9 cellular contexts compared by ENCODE assay signal in the genomic region with DNA sequence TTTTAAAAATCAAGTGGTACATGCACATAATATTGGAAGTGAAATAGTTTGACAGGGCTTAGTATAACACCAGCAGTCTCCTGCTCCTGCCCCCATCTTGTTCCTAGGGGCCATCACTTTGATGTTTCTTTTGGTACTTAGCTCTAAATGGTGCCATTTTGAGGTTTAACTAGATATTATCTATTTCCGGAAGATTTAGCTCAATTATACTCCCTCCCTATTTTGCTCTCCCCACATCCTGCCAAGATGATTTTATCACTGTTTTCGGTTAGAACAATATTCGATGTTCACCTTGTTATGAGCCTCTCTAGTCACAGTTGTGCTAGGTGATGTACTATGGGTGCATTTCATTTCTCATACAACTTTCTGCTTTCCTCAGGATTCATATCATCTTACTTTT.
A peak's percentile ranks its signal among the peaks of the same experiment; 100 is the strongest.
DNase-seq lines count a peak whose midpoint lies in the region.
"Had no signal": no experiment of that assay in that cellular context is flagged by ENCODE, and none has a peak within 500 bp of the region (broad histone marks: within the 10 kb centered on the region; RNA-seq: fewer than 3 reads in every experiment).

No MANE protein-coding gene starts in this region.

- peak overlapping the region; percentile 95 for H3K27ac Mint-ChIP-seq in T-helper 1 cell treated with Interleukin-12 subunit alpha and Interleukin-12 subunit beta and Interleukin-4 antibody, amounts not matched to agents 30 μg/mL and 1 μg/mL, for 36 hours
- H3K27ac Mint-ChIP-seq in stimulated activated naive CD8-positive, alpha-beta T cell treated with anti-CD3 and anti-CD28 coated beads, Interleukin-15, Interleukin-2, amounts not matched to agents 100 ng/mL and 50 ng/mL, for 24 hours, result peak overlapping the region; percentile 87

- peaks cover 5% of the 10 kb centered on the region for H3K9me3 Mint-ChIP-seq in T-helper 1 cell treated with Interleukin-12 subunit alpha and Interleukin-12 subunit beta and Interleukin-4 antibody, amounts not matched to agents 30 μg/mL and 1 μg/mL, for 36 hours
- no peaks in the 10 kb centered on the region for H3K9me3 Mint-ChIP-seq in stimulated activated naive CD8-positive, alpha-beta T cell treated with anti-CD3 and anti-CD28 coated beads, Interleukin-15, Interleukin-2, amounts not matched to agents 100 ng/mL and 50 ng/mL, for 24 hours

- no peaks in the 10 kb centered on the region for H3K27me3 Mint-ChIP-seq in T-helper 1 cell treated with Interleukin-12 subunit alpha and Interleukin-12 subunit beta and Interleukin-4 antibody, amounts not matched to agents 30 μg/mL and 1 μg/mL, for 36 hours (ENCODE audit: low read depth)
- H3K27me3 Mint-ChIP-seq in stimulated activated naive CD8-positive, alpha-beta T cell treated with anti-CD3 and anti-CD28 coated beads, Interleukin-15, Interleukin-2, amounts not matched to agents 100 ng/mL and 50 ng/mL, for 24 hours, result no peaks in the 10 kb centered on the region

- peaks cover 20% of the 10 kb centered on the region for H3K36me3 Mint-ChIP-seq in T-helper 1 cell treated with Interleukin-12 subunit alpha and Interleukin-12 subunit beta and Interleukin-4 antibody, amounts not matched to agents 30 μg/mL and 1 μg/mL, for 36 hours (ENCODE audit: low read depth)
- H3K36me3 Mint-ChIP-seq in stimulated activated naive CD8-positive, alpha-beta T cell treated with anti-CD3 and anti-CD28 coated beads, Interleukin-15, Interleukin-2, amounts not matched to agents 100 ng/mL and 50 ng/mL, for 24 hours (ENCODE audit: low read depth), result no peaks in the 10 kb centered on the region

- DNase-seq in activated gamma-delta T cell treated with Interleukin-2 at 50 U/mL for 16 hours, result peak; percentile 48
- DNase-seq in activated gamma-delta T cell (lab: John Stamatoyannopoulos, UW), result no peak
- peak; percentile 90 for DNase-seq in central memory CD4-positive, alpha-beta T cell
- no peak for DNase-seq in cortex of kidney (lab: John Stamatoyannopoulos, UW)
- DNase-seq in amygdala (lab: John Stamatoyannopoulos, UW), result no peak
- DNase-seq in GOT3 (lab: John Stamatoyannopoulos, UW), result no peak
- DNase-seq: NCI-H526 had no signal

- H3K4me1 Mint-ChIP-seq in T-helper 1 cell treated with Interleukin-12 subunit alpha and Interleukin-12 subunit beta and Interleukin-4 antibody, amounts not matched to agents 30 μg/mL and 1 μg/mL, for 36 hours (ENCODE audit: low read depth), result peaks cover 71% of the 10 kb centered on the region
- peaks cover 77% of the 10 kb centered on the region for H3K4me1 Mint-ChIP-seq in stimulated activated naive CD8-positive, alpha-beta T cell treated with anti-CD3 and anti-CD28 coated beads, Interleukin-15, Interleukin-2, amounts not matched to agents 100 ng/mL and 50 ng/mL, for 24 hours (ENCODE audit: low read depth)

- peak overlapping the region; percentile 85 for H3K4me3 Mint-ChIP-seq in T-helper 1 cell treated with Interleukin-12 subunit alpha and Interleukin-12 subunit beta and Interleukin-4 antibody, amounts not matched to agents 30 μg/mL and 1 μg/mL, for 36 hours
- H3K4me3 Mint-ChIP-seq in stimulated activated naive CD8-positive, alpha-beta T cell treated with anti-CD3 and anti-CD28 coated beads, Interleukin-15, Interleukin-2, amounts not matched to agents 100 ng/mL and 50 ng/mL, for 24 hours, result peak overlapping the region; percentile 67

Comparison
In these comparisons a context has a peak if more than half of its experiments do, and no peak if none do; other contexts are left out.
1. DNase-seq: peak in activated gamma-delta T cell treated with Interleukin-2 at 50 U/mL for 16 hours (single experiment) and central memory CD4-positive, alpha-beta T cell (single experiment); none in activated gamma-delta T cell (single experiment), cortex of kidney (single experiment), amygdala (0 of 56) and GOT3 (single experiment).